ENCODE assay signal across 8 cellular contexts in genomic region chr10:119892188-119893065, GRCh38. TPM values are rescaled to one million over a fixed set of nuclear protein-coding genes. Genes with fewer than 3 reads are reported as not detected.
DNase-seq lines count a peak whose midpoint lies in the region; ATAC-seq and TF ChIP-seq lines count a peak whose summit lies in the region.

Gene SEC23IP (plus strand): TSS chr10:119892730. CDS start chr10:119892783, 53 bp downstream.

- DNase-seq in NCI-H69 (lab: John Stamatoyannopoulos, UW), result peak; percentile 95
- peak; percentile 94 for DNase-seq in activated CD4-positive, alpha-beta T cell treated with anti-CD3 and anti-CD28 coated beads, Interleukin-2, amount 10 ng/mL, durations not matched to agents 7 days and 5 days
- DNase-seq in coronary artery (ENCODE audit: low spot score), result peak; percentile 98
- peak; percentile 96 to 97 for DNase-seq in left colon
- peak; percentile 94 for DNase-seq in stimulated activated CD4-positive, alpha-beta T cell treated with anti-CD3 and anti-CD28 coated beads, Interleukin-1b, Interleukin-23, amount 100 ng/mL, for 48 hours

- peak within 1 kb of the TSS; percentile 92 for H3K4me3 Mint-ChIP-seq in activated CD4-positive, alpha-beta T cell treated with anti-CD3 and anti-CD28 coated beads, Interleukin-2, amount 10 ng/mL, durations not matched to agents 7 days and 5 days

- no peaks in the 10 kb centered on the region for H3K9me3 Mint-ChIP-seq in activated CD4-positive, alpha-beta T cell treated with anti-CD3 and anti-CD28 coated beads, Interleukin-2, amount 10 ng/mL, durations not matched to agents 7 days and 5 days

- POLR2A ChIA-PET in activated CD4-positive, alpha-beta T cell treated with anti-CD3 and anti-CD28 coated beads, Interleukin-2, amount 10 ng/mL, durations not matched to agents 7 days and 5 days (lab: Charles Lee), result no interaction called here

- H3K36me3 ChIP-seq in BLaER1, result peaks cover 16% of the 10 kb centered on the region

- peaks cover 42% of the 10 kb centered on the region for H4K20me1 ChIP-seq in BLaER1

- H3K4me2 ChIP-seq in BLaER1, result peak within 1 kb of the TSS; percentile 99

- H3K4me1 Mint-ChIP-seq in activated CD4-positive, alpha-beta T cell treated with anti-CD3 and anti-CD28 coated beads, Interleukin-2, amount 10 ng/mL, durations not matched to agents 7 days and 5 days, result peaks cover 40% of the 10 kb centered on the region

- no peak for TF ChIP-seq CTCF in coronary artery (IDR thresholded peaks at IDR 0.05)

- H3K9me3 ChIP-seq in BLaER1, result peaks cover 8% of the 10 kb centered on the region

- H3K27me3 Mint-ChIP-seq in activated CD4-positive, alpha-beta T cell treated with anti-CD3 and anti-CD28 coated beads, Interleukin-2, amount 10 ng/mL, durations not matched to agents 7 days and 5 days, result no peaks in the 10 kb centered on the region

- no peaks in the 10 kb centered on the region for H3K27me3 ChIP-seq in BLaER1

- H3K27ac ChIP-seq in BLaER1, result peak within 1 kb of the TSS; percentile 90
- peak within 1 kb of the TSS; percentile 79 to 94 for H3K27ac ChIP-seq in coronary artery

- CTCF ChIA-PET in activated CD4-positive, alpha-beta T cell treated with anti-CD3 and anti-CD28 coated beads, Interleukin-2, amount 10 ng/mL, durations not matched to agents 7 days and 5 days (lab: Charles Lee), result interaction anchor here (0.6 to 3.8 kb wide), 6 partner anchors 9 to 32 kb away, joined by 3 to 15 read pairs (median 4); partner anchors contain the start of gene MCMBP

- peak within 1 kb of the TSS; percentile 96 for H3K27ac Mint-ChIP-seq in activated CD4-positive, alpha-beta T cell treated with anti-CD3 and anti-CD28 coated beads, Interleukin-2, amount 10 ng/mL, durations not matched to agents 7 days and 5 days

- H3K36me3 Mint-ChIP-seq in activated CD4-positive, alpha-beta T cell treated with anti-CD3 and anti-CD28 coated beads, Interleukin-2, amount 10 ng/mL, durations not matched to agents 7 days and 5 days (ENCODE audit: low read depth), result peaks cover 13% of the 10 kb centered on the region

- H3K4me1 ChIP-seq in BLaER1, result peaks cover 29% of the 10 kb centered on the region

- peak within 1 kb of the TSS; percentile 93 for H3K9ac ChIP-seq in BLaER1

- intact Hi-C loops in left colon (cut with DNase I, micrococcal nuclease), result no loop called here

- H3K4me3 ChIP-seq in BLaER1, result peak within 1 kb of the TSS; percentile 91
- H3K4me3 ChIP-seq in coronary artery, result peak within 1 kb of the TSS; percentile 99

- ATAC-seq in GM19328 (IDR thresholded peaks at IDR 0.05; ENCODE audit: unreplicated experiment) (peak; percentile 99), HG03520 (IDR thresholded peaks at IDR 0.05; ENCODE audit: unreplicated experiment) (peak; percentile 98), left colon (peak; percentile 97)

RNA-seq across cellular contexts. Expression of gene SEC23IP, which starts in this region (rescaled TPM):
- total RNA-seq in activated CD4-positive, alpha-beta T cell treated with anti-CD3 and anti-CD28 coated beads, Interleukin-2, amount 10 ng/mL, durations not matched to agents 7 days and 5 days, result 10 to 100 TPM; 61.6 to 73.0 TPM
- 10 to 100 TPM; 52.2 to 67.2 TPM for total RNA-seq in left colon

Comparison
In these comparisons a context has a peak if more than half of its experiments do, and no peak if none do; other contexts are left out.
1. Peak in every context shown above with its lines: DNase-seq, ATAC-seq, H3K4me3 ChIP-seq and H3K27ac ChIP-seq.